Comparison of ENCODE assay signal across 1 cellular context in the genomic region with DNA sequence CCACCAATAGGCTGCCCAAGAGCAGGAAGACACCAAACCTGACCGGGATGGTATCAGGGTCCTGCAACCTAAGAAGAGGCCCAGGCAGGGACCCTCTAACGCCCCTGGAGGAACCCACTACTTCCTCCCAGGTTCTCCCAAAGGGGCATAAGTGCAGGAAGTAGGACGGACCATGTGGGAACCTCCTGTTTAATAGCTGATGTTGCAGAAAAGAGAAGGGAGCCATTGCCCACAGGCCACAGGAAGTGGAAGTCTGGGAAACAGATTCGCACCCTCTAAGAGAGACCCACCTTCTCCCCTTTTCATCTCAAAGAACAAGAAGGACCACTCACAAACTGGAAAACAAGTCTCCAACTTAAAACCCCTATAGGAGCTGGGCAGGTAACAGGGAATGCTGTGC.
A peak's percentile ranks its signal among the peaks of the same experiment; 100 is the strongest.
TF ChIP-seq lines count a peak whose summit lies in the region.

No MANE protein-coding gene starts in this region.

TF ChIP-seq in IMR-90, 13 proteins besides CTCF, POLR2A, EP300 and RAD21:
- TF ChIP-seq CEBPB (IDR thresholded peaks at IDR 0.05; ENCODE audit: low read depth, low read length) (no peak), MAFK (IDR thresholded peaks at IDR 0.05; ENCODE audit: low read depth, low read length) (0 out of 2 replicates have a peak, but pooled peaks have one; percentile 22), CHD1 (IDR thresholded peaks at IDR 0.05; ENCODE audit: low read depth, low read length) (no peak), MAZ (IDR thresholded peaks at IDR 0.05; ENCODE audit: borderline replicate concordance, low read depth, low read length) (no peak)
